ENCODE assay signal across 11 cellular contexts in the genomic region with DNA sequence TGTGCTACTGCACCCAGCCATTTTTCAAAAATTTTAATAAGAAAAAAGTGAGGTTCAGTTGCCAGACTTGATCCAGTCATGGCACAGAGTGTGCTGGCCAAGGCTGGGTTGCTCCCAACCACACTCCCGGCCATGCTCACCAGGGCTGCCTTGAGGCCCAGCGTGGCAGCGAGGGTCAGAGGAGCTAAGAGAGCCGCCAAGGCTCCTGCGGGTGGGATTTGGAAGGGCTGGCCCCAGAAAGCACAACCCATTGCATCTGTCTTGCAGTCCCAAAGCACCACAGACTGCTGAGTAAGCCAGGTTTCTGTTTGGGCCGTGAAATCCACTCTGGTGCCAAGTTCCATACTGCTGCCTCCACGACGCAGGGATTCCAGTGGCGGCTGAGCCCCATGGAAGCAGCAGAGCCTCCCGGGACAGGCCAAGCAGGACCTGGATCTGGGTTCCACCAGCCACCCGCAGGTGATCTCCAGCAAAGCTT. TPM values are rescaled to one million over a fixed set of nuclear protein-coding genes. Genes with fewer than 3 reads are reported as not detected.
DNase-seq lines count a peak whose midpoint lies in the region; ATAC-seq and TF ChIP-seq lines count a peak whose summit lies in the region.
"Had no signal": no experiment of that assay in that cellular context is flagged by ENCODE, and none has a peak within 500 bp of the region (broad histone marks: within the 10 kb centered on the region; RNA-seq: fewer than 3 reads in every experiment).

No MANE protein-coding gene starts in this region.

- H4K20me1 ChIP-seq in BLaER1 = peaks cover 100% of the 10 kb centered on the region
- no peaks in the 10 kb centered on the region for H4K20me1 ChIP-seq in MM.1S (ENCODE audit: insufficient read depth, low read length)

- H2AFZ ChIP-seq in trophoblast cell (ENCODE audit: insufficient read depth, low read length, poor library complexity) (no peak overlapping the region), MM.1S (ENCODE audit: low read length) (no peak overlapping the region)

- H4K8ac ChIP-seq in trophoblast cell (ENCODE audit: low read depth, low read length) = no peak overlapping the region

- H3K4ac ChIP-seq in trophoblast cell (ENCODE audit: low read depth, low read length) = no peak overlapping the region

- H3K4me1 ChIP-seq in BLaER1 (peaks cover 91% of the 10 kb centered on the region), trophoblast cell (ENCODE audit: control insufficient read depth in 1 of 2, insufficient read depth in 2 of 2, low read length in 2 of 2) (peaks cover 19 to 37% of the 10 kb centered on the region in 2 experiments), MM.1S (ENCODE audit: low read length) (no peaks in the 10 kb centered on the region)

- H3K79me2 ChIP-seq in trophoblast cell (ENCODE audit: control insufficient read depth, insufficient read depth, low read length, poor library complexity) (peaks cover 2% of the 10 kb centered on the region), MM.1S (ENCODE audit: low read length) (peaks cover 61% of the 10 kb centered on the region)

- peaks cover 4% of the 10 kb centered on the region for H3K79me1 ChIP-seq in trophoblast cell (ENCODE audit: low read length)

- no peaks in the 10 kb centered on the region for H3K9me3 ChIP-seq in BLaER1
- no peaks in the 10 kb centered on the region for H3K9me3 ChIP-seq in trophoblast cell (ENCODE audit: insufficient read depth, low read depth, low read length)
- H3K9me3 ChIP-seq in MM.1S (replicated peaks; ENCODE audit: insufficient read depth, low read length) = no peaks in the 10 kb centered on the region
- H3K9me3 ChIP-seq: colonic mucosa had no signal

- no peaks in the 10 kb centered on the region for H3K9me2 ChIP-seq in MM.1S (replicated peaks; ENCODE audit: insufficient read depth, low read length)

- H3K4me2 ChIP-seq in BLaER1 = peak overlapping the region; percentile 95
- no peak overlapping the region for H3K4me2 ChIP-seq in trophoblast cell (ENCODE audit: low read length)
- no peak overlapping the region for H3K4me2 ChIP-seq in MM.1S (ENCODE audit: low read depth, low read length)

- H2AK5ac ChIP-seq in trophoblast cell (ENCODE audit: low read length) = no peak overlapping the region

- no peak for ATAC-seq in HG03159 (IDR thresholded peaks at IDR 0.05; ENCODE audit: unreplicated experiment)
- ATAC-seq: activated CD4-positive, CD25-positive, alpha-beta regulatory T cell treated with anti-CD3 and anti-CD28 coated beads, Interleukin-2, amount 50 U/mL, for 24 hours had no signal

- H3K14ac ChIP-seq in trophoblast cell (ENCODE audit: low read length) = no peak overlapping the region

- H3K27ac ChIP-seq in BLaER1 (peak overlapping the region; percentile 83), cingulate gyrus (ENCODE audit: low read depth, low read length) (peak overlapping the region; percentile 33), trophoblast cell (ENCODE audit: low read depth, low read length) (no peak overlapping the region), MM.1S (ENCODE audit: low read length) (no peak overlapping the region)
- H3K27ac ChIP-seq: colonic mucosa had no signal

- no peak overlapping the region for H2BK12ac ChIP-seq in trophoblast cell (ENCODE audit: low read length)

- no peak overlapping the region for H2BK5ac ChIP-seq in trophoblast cell (ENCODE audit: low read depth, low read length, poor library complexity)

- H3K4me3 ChIP-seq in BLaER1 = no peak overlapping the region
- no peak overlapping the region for H3K4me3 ChIP-seq in trophoblast cell (ENCODE audit: low read depth, low read length)
- H3K4me3 ChIP-seq in MM.1S (ENCODE audit: low read length) = no peak overlapping the region
- H3K4me3 ChIP-seq: colonic mucosa had no signal

- no peak for TF ChIP-seq CTCF in MM.1S (IDR thresholded peaks at IDR 0.05; ENCODE audit: low read length)

- H3K36me3 ChIP-seq in BLaER1 = peaks cover 61% of the 10 kb centered on the region
- peaks cover 4 to 7% of the 10 kb centered on the region in 2 experiments for H3K36me3 ChIP-seq in trophoblast cell (ENCODE audit: control insufficient read depth in 1 of 2, insufficient read depth in 2 of 2, low read length in 2 of 2)
- H3K36me3 ChIP-seq in MM.1S (replicated peaks; ENCODE audit: insufficient read depth, low read length) = no peaks in the 10 kb centered on the region
- H3K36me3 ChIP-seq: colonic mucosa had no signal

- peak; percentile 44 to 72 for DNase-seq in NCI-H446 (lab: John Stamatoyannopoulos, UW)
- DNase-seq in trophoblast cell = no peak
- no peak for DNase-seq in amniotic stem cell (lab: John Stamatoyannopoulos, UW)
- DNase-seq in MM.1S = no peak
- DNase-seq in OCI-M2 (lab: John Stamatoyannopoulos, UW; ENCODE audit: unreplicated experiment) = no peak
- DNase-seq: colonic mucosa, KG1 had no signal

- no peaks in the 10 kb centered on the region for H3F3A ChIP-seq in MM.1S (ENCODE audit: insufficient read depth, low read length)

- no peak overlapping the region for H4K12ac ChIP-seq in trophoblast cell (ENCODE audit: low read depth, low read length)

- H3K9ac ChIP-seq in BLaER1 = peak overlapping the region; percentile 36; the same call in 1 of the 2 replicates
- H3K9ac ChIP-seq in trophoblast cell (ENCODE audit: low read length) = no peak overlapping the region
- H3K9ac ChIP-seq in MM.1S (ENCODE audit: low read length) = no peak overlapping the region

- H3K27me3 ChIP-seq in BLaER1 = no peaks in the 10 kb centered on the region
- no peaks in the 10 kb centered on the region for H3K27me3 ChIP-seq in trophoblast cell (ENCODE audit: insufficient read depth, low read length)
- H3K27me3 ChIP-seq in MM.1S (replicated peaks; ENCODE audit: insufficient read depth, low read length) = no peaks in the 10 kb centered on the region
- H3K27me3 ChIP-seq: colonic mucosa had no signal

- H3K18ac ChIP-seq in trophoblast cell (ENCODE audit: low read length) = no peak overlapping the region

- no peak overlapping the region for H2BK120ac ChIP-seq in trophoblast cell (ENCODE audit: insufficient read depth, low read length, poor library complexity)

- no peak overlapping the region for H3K23ac ChIP-seq in trophoblast cell (ENCODE audit: low read length)

- no CpG with 5 or more reads among the region's 11 CpGs for WGBS in trophoblast cell (ENCODE audit: extremely low coverage, insufficient coverage, insufficient read length)

- H4K91ac ChIP-seq in trophoblast cell (ENCODE audit: low read depth, low read length) = peak overlapping the region; percentile 33

RNA-seq across cellular contexts. Expression of gene ZBTB17, which starts 22.6 kb away (rescaled TPM):
- 28.3 and 29.2 TPM in 2 replicates for polyA plus RNA-seq in trophoblast cell (2013)

RNA-seq across cellular contexts. Expression of gene SRARP, which starts 50.7 kb away (rescaled TPM):
- not detected in 2 replicates for polyA plus RNA-seq in trophoblast cell (2013)

Comparison
In these comparisons a context has a peak if more than half of its experiments do, and no peak if none do; other contexts are left out.
1. H3K27ac ChIP-seq: peak in BLaER1 (single experiment) and cingulate gyrus (single experiment); none in trophoblast cell (single experiment) and MM.1S (single experiment).
2. DNase-seq: peak in NCI-H446 (2 of 2); none in trophoblast cell (0 of 2), amniotic stem cell (single experiment), MM.1S (single experiment) and OCI-M2 (single experiment).